In genomic region chr6:26183581-26184408, GRCh38 we compare ENCODE assay signal across 8 cellular contexts.
DNase-seq lines count a peak whose midpoint lies in the region; ATAC-seq and TF ChIP-seq lines count a peak whose summit lies in the region.

No MANE protein-coding gene starts in this region.

- no peaks in the 10 kb centered on the region for H3K36me3 ChIP-seq in right lobe of liver

- peaks cover 4% of the 10 kb centered on the region for H3K9me3 Mint-ChIP-seq in activated CD4-positive, alpha-beta T cell treated with anti-CD3 and anti-CD28 coated beads, Interleukin-2, amount 10 ng/mL, durations not matched to agents 7 days and 5 days

- DNase-seq in GM12864 (ENCODE audit: low read depth) (no peak), HUDEP-2 (lab: John Stamatoyannopoulos, UW; ENCODE audit: unreplicated experiment in 76 of 76) (peak in 60 of 76 experiments; percentile 56 to 96 (median 78)), right lobe of liver (peak; percentile 53 to 74 (median 65))
- peak; percentile 75 for DNase-seq in activated CD4-positive, alpha-beta T cell treated with anti-CD3 and anti-CD28 coated beads, Interleukin-2, amount 10 ng/mL, durations not matched to agents 7 days and 5 days
- peak; percentile 35 for DNase-seq in effector CD8-positive, alpha-beta T cell (lab: John Stamatoyannopoulos, UW)
- peak; percentile 79 for DNase-seq in stimulated activated CD8-positive, alpha-beta memory T cell treated with anti-CD3 and anti-CD28 coated beads, Interleukin-4, amount 100 ng/mL, for 48 hours

- peak; percentile 93 to 97 (median 94) for ATAC-seq in right lobe of liver
- no peak for ATAC-seq in HG03280 (IDR thresholded peaks at IDR 0.05; ENCODE audit: unreplicated experiment)
- ATAC-seq in GM18861 (IDR thresholded peaks at IDR 0.05; ENCODE audit: unreplicated experiment): no peak

- 2% methylated on average over 31 of the region's 37 CpGs for WGBS in right lobe of liver (ENCODE audit: insufficient coverage, low coverage, low lambda C conversion rate, missing lambda C conversion rate)

- POLR2A ChIA-PET in activated CD4-positive, alpha-beta T cell treated with anti-CD3 and anti-CD28 coated beads, Interleukin-2, amount 10 ng/mL, durations not matched to agents 7 days and 5 days (lab: Charles Lee): interaction anchor here (0.6 to 4.6 kb wide), 20 partner anchors 10 to 1681 kb away, joined by 3 to 96 read pairs (median 6); a partner anchor contains a TSS

- no peaks in the 10 kb centered on the region for H3K27me3 ChIP-seq in right lobe of liver

- peak overlapping the region; percentile 12 to 65 (median 36) for H3K27ac ChIP-seq in right lobe of liver

- CTCF ChIA-PET in activated CD4-positive, alpha-beta T cell treated with anti-CD3 and anti-CD28 coated beads, Interleukin-2, amount 10 ng/mL, durations not matched to agents 7 days and 5 days (lab: Charles Lee): interaction anchor here (1.1 to 8.3 kb wide), 14 partner anchors 8 to 969 kb away, joined by 3 to 59 read pairs (median 5); a partner anchor contains a TSS

- H3K4me1 ChIP-seq in right lobe of liver: peaks cover 0 to 9% (median 0%) of the 10 kb centered on the region in 4 donors

- H3K27ac Mint-ChIP-seq in activated CD4-positive, alpha-beta T cell treated with anti-CD3 and anti-CD28 coated beads, Interleukin-2, amount 10 ng/mL, durations not matched to agents 7 days and 5 days: peak overlapping the region; percentile 99

- H3K4me3 Mint-ChIP-seq in activated CD4-positive, alpha-beta T cell treated with anti-CD3 and anti-CD28 coated beads, Interleukin-2, amount 10 ng/mL, durations not matched to agents 7 days and 5 days: peak overlapping the region; percentile 91

- H3K4me3 ChIP-seq in GM12864 (ENCODE audit: low read depth, low read length): peak overlapping the region; percentile 39
- peak overlapping the region; percentile 30 to 52 (median 41) for H3K4me3 ChIP-seq in right lobe of liver

- no peak for TF ChIP-seq CTCF in GM12864 (IDR thresholded peaks at IDR 0.05; ENCODE audit: low read depth, low read length, missing control alignments)
- no peak for TF ChIP-seq CTCF in right lobe of liver (IDR thresholded peaks at IDR 0.05)

- no peaks in the 10 kb centered on the region for H3K9me3 ChIP-seq in right lobe of liver

- TF ChIP-seq POLR2A in right lobe of liver (IDR thresholded peaks at IDR 0.05): peak; percentile 92

- no peaks in the 10 kb centered on the region for H3K27me3 Mint-ChIP-seq in activated CD4-positive, alpha-beta T cell treated with anti-CD3 and anti-CD28 coated beads, Interleukin-2, amount 10 ng/mL, durations not matched to agents 7 days and 5 days

- peaks cover 74% of the 10 kb centered on the region for H3K4me1 Mint-ChIP-seq in activated CD4-positive, alpha-beta T cell treated with anti-CD3 and anti-CD28 coated beads, Interleukin-2, amount 10 ng/mL, durations not matched to agents 7 days and 5 days

- H3K36me3 Mint-ChIP-seq in activated CD4-positive, alpha-beta T cell treated with anti-CD3 and anti-CD28 coated beads, Interleukin-2, amount 10 ng/mL, durations not matched to agents 7 days and 5 days (ENCODE audit: low read depth): peaks cover 8% of the 10 kb centered on the region

- intact Hi-C loops in right lobe of liver (cut with DNase I): no loop called here

Comparison
In these comparisons a context has a peak if more than half of its experiments do, and no peak if none do; other contexts are left out.
1. ATAC-seq: peak in right lobe of liver (4 of 4); none in HG03280 (single experiment) and GM18861 (single experiment).